Comparison of ENCODE assay signal across 24 cellular contexts in genomic region chr20:41862023-41862422, GRCh38.
DNase-seq lines count a peak whose midpoint lies in the region; ATAC-seq and TF ChIP-seq lines count a peak whose summit lies in the region.
"Had no signal": no experiment of that assay in that cellular context is flagged by ENCODE, and none has a peak within 500 bp of the region (broad histone marks: within the 10 kb centered on the region; RNA-seq: fewer than 3 reads in every experiment).

No MANE protein-coding gene starts in this region.

- H3K4me3 Mint-ChIP-seq in H9 (no peak overlapping the region), neural crest cell (no peak overlapping the region)
- H3K4me3 Mint-ChIP-seq: activated CD4-positive, alpha-beta T cell treated with anti-CD3 and anti-CD28 coated beads, Interleukin-2, amount 10 ng/mL, durations not matched to agents 24 days and 14 days; activated T-cell treated with anti-CD3 and anti-CD28 coated beads, Interleukin-2, amount 50 U/mL, for 24 hours; CD14-positive monocyte; stimulated activated naive B cell treated with anti-CD40 and anti-IgM and Interleukin-4, amounts not matched to agents 10 μg/mL and 1 μg/mL and 100 μg/mL, for 72 hours had no signal

- H3K27me3 Mint-ChIP-seq in H9 (ENCODE audit: low read depth) (peaks cover 5% of the 10 kb centered on the region), neural crest cell (ENCODE audit: low read depth) (peaks cover 2% of the 10 kb centered on the region)
- H3K27me3 Mint-ChIP-seq: activated CD4-positive, alpha-beta T cell treated with anti-CD3 and anti-CD28 coated beads, Interleukin-2, amount 10 ng/mL, durations not matched to agents 24 days and 14 days; activated T-cell treated with anti-CD3 and anti-CD28 coated beads, Interleukin-2, amount 50 U/mL, for 24 hours; progenitor cell of endocrine pancreas had no signal

- H3K4me3 ChIP-seq in NB4 (ENCODE audit: low read depth, low read length), result no peak overlapping the region
- H3K4me3 ChIP-seq in transverse colon, result no peak overlapping the region
- H3K4me3 ChIP-seq: adrenal gland, breast epithelium, GM12878 had no signal

- H3K27ac Mint-ChIP-seq in H9 (no peak overlapping the region), neural crest cell (ENCODE audit: unreplicated experiment) (peak overlapping the region; percentile 37)
- H3K27ac Mint-ChIP-seq: activated CD4-positive, alpha-beta T cell treated with anti-CD3 and anti-CD28 coated beads, Interleukin-2, amount 10 ng/mL, durations not matched to agents 24 days and 14 days; activated T-cell treated with anti-CD3 and anti-CD28 coated beads, Interleukin-2, amount 50 U/mL, for 24 hours; CD14-positive monocyte; progenitor cell of endocrine pancreas; stimulated activated naive B cell treated with anti-CD40 and anti-IgM and Interleukin-4, amounts not matched to agents 10 μg/mL and 1 μg/mL and 100 μg/mL, for 72 hours had no signal

- in situ Hi-C loops in transverse colon (cut with MboI; ENCODE audit: low pct_ligation_motif_present in 1 of 4, low pct_unique_long_range_greater_than_20kb in 1 of 4, low sequenced_read_pairs in 3 of 4), result no loop called here

- H3K27me3 ChIP-seq in H9 (ENCODE audit: insufficient read depth, low read length), result no peaks in the 10 kb centered on the region
- no peaks in the 10 kb centered on the region for H3K27me3 ChIP-seq in transverse colon
- H3K27me3 ChIP-seq: adrenal gland, breast epithelium had no signal

- no peak overlapping the region for H2BK5ac ChIP-seq in H9 (ENCODE audit: insufficient read length, low read length)

- no peak overlapping the region for H3K4ac ChIP-seq in H9 (ENCODE audit: low read depth, low read length)

- H3K9ac ChIP-seq in H9 (ENCODE audit: extremely low read depth, insufficient read length, low read length), result no peak overlapping the region

- TF ChIP-seq CTCF in H9 (conservative IDR thresholded peaks at IDR 0.05) (no peak), NB4 (IDR thresholded peaks at IDR 0.05; ENCODE audit: low read depth, low read length) (no peak), neural crest cell (conservative IDR thresholded peaks at IDR 0.05) (no peak), transverse colon (IDR thresholded peaks at IDR 0.05) (no peak)

- H3K4me1 ChIP-seq in H9 (ENCODE audit: insufficient read depth, low read length), result no peaks in the 10 kb centered on the region; the same call in 1 of the 2 replicates
- no peaks in the 10 kb centered on the region for H3K4me1 ChIP-seq in transverse colon
- H3K4me1 ChIP-seq: adrenal gland, breast epithelium had no signal

- DNase-seq in H9, result peak; percentile 52
- DNase-seq in NB4 (ENCODE audit: low read depth), result peak; percentile 19
- peak; percentile 55 for DNase-seq in ecto neural progenitor cell (ENCODE audit: low spot score)
- DNase-seq in neural crest cell (ENCODE audit: low read depth, low spot score), result no peak
- DNase-seq in transverse colon, result no peak
- no peak for DNase-seq in Right ventricle myocardium inferior (ENCODE audit: missing footprints)
- no peak for DNase-seq in NCI-H345 treated with DMSO at 0.1 percent for 48 hours (lab: John Stamatoyannopoulos, UW; ENCODE audit: unreplicated experiment)
- DNase-seq: activated CD4-positive, alpha-beta T cell treated with anti-CD3 and anti-CD28 coated beads, Interleukin-2, amount 10 ng/mL, durations not matched to agents 24 days and 14 days; activated naive CD4-positive, alpha-beta T cell; activated T-cell treated with anti-CD3 and anti-CD28 coated beads, Interleukin-2, amount 50 U/mL, for 24 hours; adrenal gland; effector CD8-positive, alpha-beta T cell; glutamatergic neuron; KG1; kidney glomerular epithelial cell; NCI-H1694; NCI-H2171 treated with DMSO at 0.1 percent for 48 hours; NCI-H526 treated with DMSO at 0.1 percent for 48 hours; stimulated activated CD4-positive, alpha-beta T cell treated with anti-CD3 and anti-CD28 coated beads, Interleukin-15, amount 100 ng/mL, for 24 hours; stimulated activated naive B cell treated with anti-CD40 and anti-IgM and Interleukin-4, amounts not matched to agents 10 μg/mL and 1 μg/mL and 100 μg/mL, for 72 hours had no signal

- H3K4me2 ChIP-seq in H9 (ENCODE audit: insufficient read depth, insufficient read length, low read length), result no peak overlapping the region

- H3K18ac ChIP-seq in H9 (ENCODE audit: insufficient read length, low read depth, low read length), result no peak overlapping the region

- no peak overlapping the region for H2AFZ ChIP-seq in H9 (ENCODE audit: low read length)

- H4K91ac ChIP-seq in H9 (ENCODE audit: insufficient read length, low read depth, low read length), result no peak overlapping the region

- H3K36me3 Mint-ChIP-seq in H9 (ENCODE audit: insufficient read depth in 1 of 3, low read depth in 3 of 3), result peaks cover 7 to 16% (median 14%) of the 10 kb centered on the region in 3 experiments; a peak in 6 of 7 replicates
- no peaks in the 10 kb centered on the region for H3K36me3 Mint-ChIP-seq in neural crest cell (ENCODE audit: low read depth)
- H3K36me3 Mint-ChIP-seq: CD14-positive monocyte; stimulated activated naive B cell treated with anti-CD40 and anti-IgM and Interleukin-4, amounts not matched to agents 10 μg/mL and 1 μg/mL and 100 μg/mL, for 72 hours had no signal

- no peak overlapping the region for H2BK120ac ChIP-seq in H9 (ENCODE audit: low read depth, low read length, poor library complexity, severe bottlenecking)

- H3K23ac ChIP-seq in H9 (ENCODE audit: insufficient read length, low read depth, low read length), result no peak overlapping the region

- H3K56ac ChIP-seq in H9 (ENCODE audit: insufficient read length, low read depth, low read length), result no peak overlapping the region

- TF ChIP-seq EP300 in transverse colon (IDR thresholded peaks at IDR 0.05; ENCODE audit: low read depth), result no peak

- ATAC-seq in Right ventricle myocardium inferior, result no peak
- ATAC-seq: GM12878; stimulated activated naive B cell treated with anti-CD40 and anti-IgM and Interleukin-4, amounts not matched to agents 10 μg/mL and 1 μg/mL and 100 μg/mL, for 72 hours had no signal

- H3K36me3 ChIP-seq in transverse colon, result no peaks in the 10 kb centered on the region
- H3K36me3 ChIP-seq: adrenal gland, breast epithelium had no signal

- H3K9me3 Mint-ChIP-seq in H9 (peaks cover 20 to 24% of the 10 kb centered on the region in 2 experiments), neural crest cell (peaks cover 4% of the 10 kb centered on the region)
- H3K9me3 Mint-ChIP-seq: activated CD4-positive, alpha-beta T cell treated with anti-CD3 and anti-CD28 coated beads, Interleukin-2, amount 10 ng/mL, durations not matched to agents 24 days and 14 days; activated T-cell treated with anti-CD3 and anti-CD28 coated beads, Interleukin-2, amount 50 U/mL, for 24 hours had no signal

- no peaks in the 10 kb centered on the region for H3K79me1 ChIP-seq in H9 (ENCODE audit: insufficient read depth, low read depth, low read length, poor library complexity, severe bottlenecking)

- WGBS in H9 (ENCODE audit: extremely low coverage, insufficient read length, low lambda C conversion rate), result no CpG with 5 or more reads among the region's 3 CpGs
- 34% methylated on average over 3 of the region's 3 CpGs; no CpG with 5 or more reads in 1 of the 2 donors for WGBS in transverse colon (ENCODE audit: low coverage in 1 of 2), 2 donors

- no peak overlapping the region for H3T11ph ChIP-seq in H9 (ENCODE audit: low read length)

- no peak overlapping the region for H2AK5ac ChIP-seq in H9 (ENCODE audit: insufficient read length, low read length)

- H4K5ac ChIP-seq in H9 (ENCODE audit: insufficient read length, low read depth, low read length), result no peak overlapping the region

- H4K20me1 ChIP-seq in H9 (ENCODE audit: control insufficient read depth, insufficient read depth, insufficient read length), result no peaks in the 10 kb centered on the region

- no peak overlapping the region for H3K27ac ChIP-seq in H9 (ENCODE audit: insufficient read length, low read depth, low read length)
- H3K27ac ChIP-seq in transverse colon, result no peak overlapping the region
- H3K27ac ChIP-seq: adrenal gland, breast epithelium had no signal

- H3K79me2 ChIP-seq in H9 (ENCODE audit: insufficient read depth, low read length), result no peaks in the 10 kb centered on the region

- TF ChIP-seq POLR2A in NB4 (IDR thresholded peaks at IDR 0.05; ENCODE audit: extremely low read depth, insufficient read length) (no peak), transverse colon (IDR thresholded peaks at IDR 0.05) (no peak)

- H3K23me2 ChIP-seq in H9 (ENCODE audit: insufficient read length, low read depth, low read length, poor library complexity, severe bottlenecking), result no peaks in the 10 kb centered on the region

- intact Hi-C loops in transverse colon (cut with DNase I; ENCODE audit: low total_unique reads) (no loop called here), Right ventricle myocardium inferior (cut with DNase I) (no loop called here)

- no peak overlapping the region for H3K14ac ChIP-seq in H9 (ENCODE audit: insufficient read depth, low read length)

- no peak overlapping the region for H2BK12ac ChIP-seq in H9 (ENCODE audit: insufficient read length, low read depth, low read length)

- no peak overlapping the region for H4K8ac ChIP-seq in H9 (replicated peaks; ENCODE audit: insufficient read length, low read depth, low read length)

- peaks cover 11 to 20% of the 10 kb centered on the region in 2 experiments for H3K4me1 Mint-ChIP-seq in H9
- H3K4me1 Mint-ChIP-seq in neural crest cell, result peaks cover 6% of the 10 kb centered on the region
- H3K4me1 Mint-ChIP-seq: activated CD4-positive, alpha-beta T cell treated with anti-CD3 and anti-CD28 coated beads, Interleukin-2, amount 10 ng/mL, durations not matched to agents 24 days and 14 days; CD14-positive monocyte; stimulated activated naive B cell treated with anti-CD40 and anti-IgM and Interleukin-4, amounts not matched to agents 10 μg/mL and 1 μg/mL and 100 μg/mL, for 72 hours had no signal

- no peak overlapping the region for H2BK20ac ChIP-seq in H9 (ENCODE audit: low read depth, low read length, poor library complexity, severe bottlenecking)

- H3K9me3 ChIP-seq in H9 (ENCODE audit: control insufficient read depth, low read depth, low read length) (no peaks in the 10 kb centered on the region), transverse colon (no peaks in the 10 kb centered on the region)
- H3K9me3 ChIP-seq: adrenal gland had no signal

- no peak overlapping the region for H2BK15ac ChIP-seq in H9 (ENCODE audit: low read depth, low read length)

Comparison
In these comparisons a context has a peak if more than half of its experiments do, and no peak if none do; other contexts are left out.
1. DNase-seq: peak in H9 (single experiment), NB4 (single experiment) and ecto neural progenitor cell (single experiment); none in neural crest cell (single experiment), transverse colon (single experiment), Right ventricle myocardium inferior (single experiment) and NCI-H345 treated with DMSO at 0.1 percent for 48 hours (single experiment).